ENCODE assay signal across 23 cellular contexts in the genomic region with DNA sequence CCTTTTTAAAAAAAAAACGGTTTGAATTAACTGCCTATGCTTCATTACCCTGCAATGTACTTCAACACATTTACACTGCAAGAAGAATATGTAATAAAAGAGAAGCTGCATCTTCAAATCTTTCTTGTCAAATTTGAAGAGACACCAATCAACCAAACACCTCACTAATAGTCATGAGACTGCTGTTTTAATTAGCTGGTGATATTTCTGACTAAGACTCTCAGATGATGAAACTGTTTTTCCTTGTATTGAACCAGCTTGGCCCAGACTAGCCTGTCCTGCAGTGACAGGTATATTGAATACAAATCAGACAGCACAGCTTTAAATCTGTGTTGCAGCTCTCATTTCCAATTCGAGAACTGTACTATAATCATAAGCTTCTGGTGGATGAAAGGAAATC.
"Had no signal": no experiment of that assay in that cellular context is flagged by ENCODE, and none has a peak within 500 bp of the region (broad histone marks: within the 10 kb centered on the region; RNA-seq: fewer than 3 reads in every experiment).

No MANE protein-coding gene starts in this region.

- H3K4me3 ChIP-seq: body of pancreas, coronary artery, right atrium auricular region, transverse colon, uterus had no signal

- H3K27ac Mint-ChIP-seq: activated CD4-positive, alpha-beta memory T cell treated with anti-CD3 and anti-CD28 coated beads, Interleukin-2, amount 10 ng/mL, durations not matched to agents 7 days and 5 days; activated naive CD8-positive, alpha-beta T cell treated with anti-CD3 and anti-CD28 coated beads, Interleukin-2, amount 10 ng/mL, durations not matched to agents 7 days and 5 days; activated T-cell treated with anti-CD3 and anti-CD28 coated beads, Interleukin-2, amount 50 U/mL, for 24 hours; activated T-helper 2 cell treated with anti-CD3 and anti-CD28 coated beads, Interferon-gamma antibody, Interleukin-2, Interleukin-4, amounts not matched to agents 10 μg/mL and 5 μg/mL and 100 μg/mL, durations not matched to agents 14 hours and 24 hours and 36 hours; progenitor cell of endocrine pancreas had no signal

- H3K4me3 Mint-ChIP-seq: activated CD4-positive, alpha-beta memory T cell treated with anti-CD3 and anti-CD28 coated beads, Interleukin-2, amount 10 ng/mL, durations not matched to agents 7 days and 5 days; activated naive CD8-positive, alpha-beta T cell treated with anti-CD3 and anti-CD28 coated beads, Interleukin-2, amount 10 ng/mL, durations not matched to agents 7 days and 5 days; activated T-cell treated with anti-CD3 and anti-CD28 coated beads, Interleukin-2, amount 50 U/mL, for 24 hours; neural crest cell had no signal

- H3K36me3 Mint-ChIP-seq: activated naive CD8-positive, alpha-beta T cell treated with anti-CD3 and anti-CD28 coated beads, Interleukin-2, amount 10 ng/mL, durations not matched to agents 7 days and 5 days had no signal

- H3K27me3 ChIP-seq: body of pancreas, esophagus squamous epithelium, right atrium auricular region, transverse colon, uterus had no signal

- H3K9me3 Mint-ChIP-seq: activated CD4-positive, alpha-beta memory T cell treated with anti-CD3 and anti-CD28 coated beads, Interleukin-2, amount 10 ng/mL, durations not matched to agents 7 days and 5 days; activated naive CD8-positive, alpha-beta T cell treated with anti-CD3 and anti-CD28 coated beads, Interleukin-2, amount 10 ng/mL, durations not matched to agents 7 days and 5 days; activated T-cell treated with anti-CD3 and anti-CD28 coated beads, Interleukin-2, amount 50 U/mL, for 24 hours; activated T-helper 2 cell treated with anti-CD3 and anti-CD28 coated beads, Interferon-gamma antibody, Interleukin-2, Interleukin-4, amounts not matched to agents 10 μg/mL and 5 μg/mL and 100 μg/mL, durations not matched to agents 14 hours and 24 hours and 36 hours; neural crest cell had no signal

- H3K27ac ChIP-seq: body of pancreas, coronary artery, esophagus squamous epithelium, right atrium auricular region, transverse colon, uterus had no signal

- H3K9me3 ChIP-seq: body of pancreas, esophagus squamous epithelium, right atrium auricular region, transverse colon, uterus had no signal

- ATAC-seq: body of pancreas; stimulated activated naive CD8-positive, alpha-beta T cell treated with anti-CD3 and anti-CD28 coated beads, Interleukin-15, Interleukin-2, amounts not matched to agents 100 U/mL and 50 U/mL, for 24 hours had no signal

- H3K27me3 Mint-ChIP-seq: activated CD4-positive, alpha-beta memory T cell treated with anti-CD3 and anti-CD28 coated beads, Interleukin-2, amount 10 ng/mL, durations not matched to agents 7 days and 5 days; activated naive CD8-positive, alpha-beta T cell treated with anti-CD3 and anti-CD28 coated beads, Interleukin-2, amount 10 ng/mL, durations not matched to agents 7 days and 5 days; activated T-cell treated with anti-CD3 and anti-CD28 coated beads, Interleukin-2, amount 50 U/mL, for 24 hours; progenitor cell of endocrine pancreas had no signal

- H3K36me3 ChIP-seq: esophagus squamous epithelium, right atrium auricular region, transverse colon, uterus had no signal

- DNase-seq: activated CD4-positive, alpha-beta memory T cell treated with anti-CD3 and anti-CD28 coated beads, Interleukin-2, amount 10 ng/mL, durations not matched to agents 7 days and 5 days; activated CD4-positive, alpha-beta T cell treated with anti-CD3 and anti-CD28 coated beads for 48 hours; activated CD4-positive, CD25-positive, alpha-beta regulatory T cell; activated naive CD4-positive, alpha-beta T cell treated with Interleukin-2 at 50 U/mL for 16 hours; activated naive CD8-positive, alpha-beta T cell treated with anti-CD3 and anti-CD28 coated beads, Interleukin-2, amount 10 ng/mL, durations not matched to agents 7 days and 5 days; activated T-cell treated with anti-CD3 and anti-CD28 coated beads, Interleukin-2, amount 50 U/mL, for 24 hours; body of pancreas; esophagus squamous epithelium; glutamatergic neuron; hippocampal formation; islet precursor cell; stimulated activated CD4-positive, alpha-beta T cell treated with anti-CD3 and anti-CD28 coated beads, Interleukin-12 subunit alpha, Interleukin-12 subunit beta, amount 100 ng/mL, for 4 hours; stimulated activated CD4-positive, alpha-beta T cell treated with anti-CD3 and anti-CD28 coated beads, Interleukin-1b, Interleukin-23, amount 100 ng/mL, for 48 hours; stimulated activated naive CD8-positive, alpha-beta T cell treated with anti-CD3 and anti-CD28 coated beads, Interleukin-15, Interleukin-2, amounts not matched to agents 100 U/mL and 50 U/mL, for 24 hours; substantia nigra; T1000; transverse colon; uterus had no signal

- H3K4me1 Mint-ChIP-seq: activated CD4-positive, alpha-beta memory T cell treated with anti-CD3 and anti-CD28 coated beads, Interleukin-2, amount 10 ng/mL, durations not matched to agents 7 days and 5 days; activated naive CD8-positive, alpha-beta T cell treated with anti-CD3 and anti-CD28 coated beads, Interleukin-2, amount 10 ng/mL, durations not matched to agents 7 days and 5 days; neural crest cell had no signal
